In the genomic region with DNA sequence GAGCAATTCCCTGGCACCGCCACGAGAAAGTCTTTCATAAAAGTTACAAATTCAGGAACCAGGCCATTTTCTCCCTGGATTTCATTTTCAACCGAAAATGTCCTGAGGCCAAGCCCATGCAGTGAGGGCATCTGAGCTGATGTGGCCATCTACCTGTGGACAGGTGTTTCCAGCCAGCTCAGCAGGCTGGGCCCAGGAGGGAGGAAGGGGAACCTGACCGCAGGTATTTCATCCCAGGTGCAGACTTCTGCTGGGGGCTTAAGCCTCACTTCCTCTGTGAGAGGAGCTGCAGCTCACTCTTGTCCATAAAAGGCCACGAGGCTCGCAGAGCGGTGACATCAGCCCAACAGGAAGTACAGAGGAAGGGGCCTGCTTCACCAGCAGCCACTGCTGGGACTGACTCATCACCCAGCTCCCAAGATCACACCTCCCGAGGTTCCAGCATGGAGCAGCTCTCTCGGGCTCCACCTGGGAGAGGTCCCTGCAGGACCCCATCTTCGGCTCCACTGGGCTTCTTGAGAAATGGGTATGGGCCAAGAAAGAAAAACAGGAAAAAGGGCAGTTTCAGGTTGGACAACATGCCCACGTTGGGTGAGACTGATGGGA, we compare ENCODE assay signal across 8 cellular contexts. TPM values are rescaled to one million over a fixed set of nuclear protein-coding genes. Genes with fewer than 3 reads are reported as not detected.
DNase-seq lines count a peak whose midpoint lies in the region; ATAC-seq and TF ChIP-seq lines count a peak whose summit lies in the region.

No MANE protein-coding gene starts in this region.

- H3K4me3 Mint-ChIP-seq in activated CD4-positive, alpha-beta memory T cell treated with anti-CD3 and anti-CD28 coated beads for 36 hours: peak overlapping the region; percentile 75
- peak overlapping the region; percentile 37 for H3K4me3 Mint-ChIP-seq in endothelial cell (ENCODE audit: unreplicated experiment)

- peak overlapping the region; percentile 99 for H3K27ac Mint-ChIP-seq in activated CD4-positive, alpha-beta memory T cell treated with anti-CD3 and anti-CD28 coated beads for 36 hours
- H3K27ac Mint-ChIP-seq in endothelial cell (ENCODE audit: unreplicated experiment): peak overlapping the region; percentile 100

- intact Hi-C loops in activated CD4-positive, alpha-beta memory T cell treated with anti-CD3 and anti-CD28 coated beads for 36 hours (cut with micrococcal nuclease): loop anchor here (1.0 to 5.0 kb wide), 3 partner anchors 8 to 174 kb away; no protein-coding TSS in a partner anchor

- no peaks in the 10 kb centered on the region for H3K27me3 ChIP-seq in GM06990 (replicated peaks; ENCODE audit: control insufficient read depth, insufficient read depth, low read length)
- no peaks in the 10 kb centered on the region for H3K27me3 ChIP-seq in mucosa of rectum (ENCODE audit: control insufficient read depth in 2 of 2, insufficient read depth in 2 of 2, low read length in 2 of 2)

- no peaks in the 10 kb centered on the region for H3K9me3 Mint-ChIP-seq in activated CD4-positive, alpha-beta memory T cell treated with anti-CD3 and anti-CD28 coated beads for 36 hours
- peaks cover 4% of the 10 kb centered on the region for H3K9me3 Mint-ChIP-seq in endothelial cell (ENCODE audit: unreplicated experiment)

- TF ChIP-seq CTCF in GM06990 (IDR thresholded peaks at IDR 0.05; ENCODE audit: insufficient read depth, low read length, poor library complexity, severe bottlenecking) (no peak), endothelial cell (IDR thresholded peaks at IDR 0.05; ENCODE audit: unreplicated experiment) (no peak)

- H3K36me3 ChIP-seq in GM06990 (ENCODE audit: control insufficient read depth, insufficient read depth, low read length) (peaks cover 39% of the 10 kb centered on the region), mucosa of rectum (ENCODE audit: control insufficient read depth in 2 of 2, insufficient read depth in 2 of 2, low read length in 2 of 2) (peaks cover 67 to 83% of the 10 kb centered on the region in 2 donors)

- H3K9ac ChIP-seq in mucosa of rectum (ENCODE audit: low read depth in 1 of 2, low read length in 2 of 2): peak overlapping the region; percentile 66 to 68

- peak overlapping the region; percentile 90 to 95 for H3K27ac ChIP-seq in mucosa of rectum (ENCODE audit: low read depth in 2 of 2, low read length in 2 of 2)

- H3K36me3 Mint-ChIP-seq in activated CD4-positive, alpha-beta memory T cell treated with anti-CD3 and anti-CD28 coated beads for 36 hours: peaks cover 96% of the 10 kb centered on the region
- peaks cover 73% of the 10 kb centered on the region for H3K36me3 Mint-ChIP-seq in endothelial cell (ENCODE audit: low read depth, unreplicated experiment)

- no peaks in the 10 kb centered on the region for H3K27me3 Mint-ChIP-seq in activated CD4-positive, alpha-beta memory T cell treated with anti-CD3 and anti-CD28 coated beads for 36 hours
- H3K27me3 Mint-ChIP-seq in endothelial cell (ENCODE audit: unreplicated experiment): peaks cover 51% of the 10 kb centered on the region

- peaks cover 91% of the 10 kb centered on the region for H3K4me1 Mint-ChIP-seq in activated CD4-positive, alpha-beta memory T cell treated with anti-CD3 and anti-CD28 coated beads for 36 hours (ENCODE audit: low read depth)
- peaks cover 88% of the 10 kb centered on the region for H3K4me1 Mint-ChIP-seq in endothelial cell (ENCODE audit: unreplicated experiment)

- POLR2A ChIA-PET in activated CD4-positive, alpha-beta memory T cell treated with anti-CD3 and anti-CD28 coated beads for 36 hours (lab: Charles Lee): interaction anchor here (0.9 to 5.2 kb wide), 12 partner anchors 9 to 123 kb away, joined by 3 to 39 read pairs (median 6); partner anchors contain the start of gene MYH9

- H3K4me3 ChIP-seq in GM06990 (replicated peaks; ENCODE audit: low read depth, low read length) (peak overlapping the region; percentile 33), mucosa of rectum (ENCODE audit: low read length in 2 of 2) (peak overlapping the region in 1 of 2 donors; percentile 35)

- ATAC-seq in HG02610 (IDR thresholded peaks at IDR 0.05; ENCODE audit: unreplicated experiment): peak; percentile 61
- no peak for ATAC-seq in HG03439 (IDR thresholded peaks at IDR 0.05; ENCODE audit: unreplicated experiment)

- H3K9me3 ChIP-seq in mucosa of rectum (ENCODE audit: control insufficient read depth in 2 of 2, low read length in 2 of 2): no peaks in the 10 kb centered on the region

- DNase-seq in GM06990 (ENCODE audit: extremely low read depth, insufficient read length) (peak; percentile 87), NCI-H2196 (lab: John Stamatoyannopoulos, UW; ENCODE audit: unreplicated experiment) (peak; percentile 49), endothelial cell (ENCODE audit: low spot score) (peak; percentile 52)
- DNase-seq in activated CD4-positive, alpha-beta memory T cell treated with anti-CD3 and anti-CD28 coated beads for 36 hours: peak; percentile 90
- DNase-seq in stimulated activated naive CD4-positive, alpha-beta T cell (lab: John Stamatoyannopoulos, UW): peak; percentile 59 to 71 (median 64)

- peaks cover 85 to 93% of the 10 kb centered on the region in 2 donors for H3K4me1 ChIP-seq in mucosa of rectum (ENCODE audit: control insufficient read depth in 2 of 2, insufficient read depth in 2 of 2, low read length in 2 of 2)

- CTCF ChIA-PET in activated CD4-positive, alpha-beta memory T cell treated with anti-CD3 and anti-CD28 coated beads for 36 hours (lab: Charles Lee): interaction anchor here (0.7 to 5.5 kb wide), 12 partner anchors 9 to 139 kb away, joined by 3 to 34 read pairs (median 4); no protein-coding TSS in a partner anchor

RNA-seq across cellular contexts. Expression of gene MYH9, which starts 56.4 kb away (rescaled TPM):
- total RNA-seq in activated CD4-positive, alpha-beta memory T cell treated with anti-CD3 and anti-CD28 coated beads for 36 hours: 100 to 1,000 TPM; 712 to 720 TPM
- total RNA-seq in endothelial cell (ENCODE audit: unreplicated experiment): 931 TPM
